35 cellular contexts compared by ENCODE assay signal in genomic region chr6:40414617-40415016, GRCh38.
"Had no signal": no experiment of that assay in that cellular context is flagged by ENCODE, and none has a peak within 500 bp of the region (broad histone marks: within the 10 kb centered on the region; RNA-seq: fewer than 3 reads in every experiment).

No MANE protein-coding gene starts in this region.

- FAIRE-seq: astrocyte, TTC549 had no signal

- H3K4me1 ChIP-seq: adrenal gland, breast epithelium had no signal

- H3K36me3 ChIP-seq: adrenal gland, brain microvascular endothelial cell, breast epithelium had no signal

- DNase-seq: activated B cell treated with CpG ODN at 0.5 μM for 24 hours; activated CD4-positive, alpha-beta memory T cell treated with anti-CD3 and anti-CD28 coated beads for 36 hours; activated CD4-positive, alpha-beta T cell treated with anti-CD3 and anti-CD28 coated beads for 4 hours; activated CD4-positive, alpha-beta T cell treated with anti-CD3 and anti-CD28 coated beads, Interleukin-2, amount 10 ng/mL, durations not matched to agents 24 days and 14 days; activated CD4-positive, alpha-beta T cell treated with anti-CD3 and anti-CD28 coated beads, Interleukin-2, amount 50 U/mL, for 1 hour; activated CD4-positive, alpha-beta T cell treated with anti-CD3 and anti-CD28 coated beads, Interleukin-2, amount 50 U/mL, for 4 hours; activated CD4-positive, CD25-positive, alpha-beta regulatory T cell treated with anti-CD3 and anti-CD28 coated beads, Interleukin-2, amount 50 U/mL, for 72 hours; activated CD8-positive, alpha-beta memory T cell treated with anti-CD3 and anti-CD28 coated beads, Interleukin-2, amount 50 U/mL, for 4 hours; activated CD8-positive, alpha-beta T cell treated with anti-CD3 and anti-CD28 coated beads for 36 hours; activated effector memory CD4-positive, alpha-beta T cell treated with anti-CD3 and anti-CD28 coated beads, Interleukin-2, amount 50 U/mL, for 16 hours; activated gamma-delta T cell treated with Interleukin-2 at 50 U/mL for 16 hours; activated naive CD4-positive, alpha-beta T cell; activated naive CD4-positive, alpha-beta T cell treated with anti-CD3 and anti-CD28 coated beads for 36 hours; activated naive CD4-positive, alpha-beta T cell treated with anti-CD3 and anti-CD28 coated beads, Interleukin-2, amount 50 U/mL, for 16 hours; activated naive CD8-positive, alpha-beta T cell treated with anti-CD3 and anti-CD28 coated beads for 36 hours; activated T-cell treated with anti-CD3 and anti-CD28 coated beads for 4 hours; activated T-cell treated with anti-CD3 and anti-CD28 coated beads, Interleukin-2, amount 50 U/mL, for 1 hour; activated T-cell treated with anti-CD3 and anti-CD28 coated beads, Interleukin-2, amount 50 U/mL, for 4 hours; activated T-cell treated with anti-CD3 and anti-CD28 coated beads, Interleukin-2, amount 50 U/mL, for 72 hours; adrenal gland; amniotic stem cell; aorta; body of pancreas; brain microvascular endothelial cell; central memory CD4-positive, alpha-beta T cell; cerebellar nuclear complex; T-helper 1 cell; T-helper 2 cell; T-helper 9 cell had no signal

- H3K9me3 ChIP-seq: adrenal gland, body of pancreas, breast epithelium had no signal

- ATAC-seq: activated CD8-positive, alpha-beta T cell treated with anti-CD3 and anti-CD28 coated beads for 36 hours; activated naive CD4-positive, alpha-beta T cell treated with anti-CD3 and anti-CD28 coated beads, Interleukin-2, amount 50 U/mL, for 72 hours; activated T-cell treated with anti-CD3 and anti-CD28 coated beads, Interleukin-2, amount 50 U/mL, for 4 hours; activated T-cell treated with anti-CD3 and anti-CD28 coated beads, Interleukin-2, amount 50 U/mL, for 72 hours; activated T-helper 17 cell treated with anti-CD3 and anti-CD28 coated beads, Interleukin-2, amount 50 U/mL, for 72 hours; body of pancreas had no signal

- H3K27me3 ChIP-seq: adrenal gland, body of pancreas, brain microvascular endothelial cell, breast epithelium had no signal

- H3K27ac ChIP-seq: adrenal gland, body of pancreas, brain microvascular endothelial cell, breast epithelium, VCaP had no signal

- H3K4me3 ChIP-seq: adrenal gland, body of pancreas, breast epithelium had no signal
